ENCODE assay signal across 1 cellular context in genomic region chr2:105383456-105383855, GRCh38.
TF ChIP-seq lines count a peak whose summit lies in the region.

No MANE protein-coding gene starts in this region.

TF ChIP-seq in WTC11, 78 proteins besides CTCF, POLR2A, EP300 and RAD21 (continued from another document):
- no peak for TF ChIP-seq IRF1 (CRISPR knock-in tag; IDR thresholded peaks at IDR 0.05)
- TF ChIP-seq ZBTB21 (CRISPR knock-in tag; IDR thresholded peaks at IDR 0.05; ENCODE audit: borderline replicate concordance): no peak
- no peak for TF ChIP-seq ZNF317 (CRISPR knock-in tag; IDR thresholded peaks at IDR 0.05; ENCODE audit: borderline replicate concordance, low read depth)
- TF ChIP-seq ZNF425 (CRISPR knock-in tag; conservative IDR thresholded peaks at IDR 0.05): no peak
- no peak for TF ChIP-seq ERG (CRISPR knock-in tag; IDR thresholded peaks at IDR 0.05)
- no peak for TF ChIP-seq FOXK1 (CRISPR knock-in tag; IDR thresholded peaks at IDR 0.05)
- TF ChIP-seq MYBL2 (CRISPR knock-in tag; IDR thresholded peaks at IDR 0.05): no peak
- no peak for TF ChIP-seq OVOL2 (CRISPR knock-in tag; IDR thresholded peaks at IDR 0.05; ENCODE audit: borderline replicate concordance)
- no peak for TF ChIP-seq ZNF671 (CRISPR knock-in tag; IDR thresholded peaks at IDR 0.05)
- TF ChIP-seq, protein P1, sequence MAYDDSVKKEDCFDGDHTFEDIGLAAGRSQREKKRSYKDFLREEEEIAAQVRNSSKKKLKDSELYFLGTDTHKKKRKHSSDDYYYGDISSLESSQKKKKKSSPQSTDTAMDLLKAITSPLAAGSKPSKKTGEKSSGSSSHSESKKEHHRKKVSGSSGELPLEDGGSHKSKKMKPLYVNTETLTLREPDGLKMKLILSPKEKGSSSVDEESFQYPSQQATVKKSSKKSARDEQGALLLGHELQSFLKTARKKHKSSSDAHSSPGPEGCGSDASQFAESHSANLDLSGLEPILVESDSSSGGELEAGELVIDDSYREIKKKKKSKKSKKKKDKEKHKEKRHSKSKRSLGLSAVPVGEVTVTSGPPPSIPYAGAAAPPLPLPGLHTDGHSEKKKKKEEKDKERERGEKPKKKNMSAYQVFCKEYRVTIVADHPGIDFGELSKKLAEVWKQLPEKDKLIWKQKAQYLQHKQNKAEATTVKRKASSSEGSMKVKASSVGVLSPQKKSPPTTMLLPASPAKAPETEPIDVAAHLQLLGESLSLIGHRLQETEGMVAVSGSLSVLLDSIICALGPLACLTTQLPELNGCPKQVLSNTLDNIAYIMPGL (CRISPR knock-in tag; IDR thresholded peaks at IDR 0.05): no peak
- TF ChIP-seq RELA (CRISPR knock-in tag; IDR thresholded peaks at IDR 0.05; ENCODE audit: borderline replicate concordance): no peak
- no peak for TF ChIP-seq GABPB1 (CRISPR knock-in tag; IDR thresholded peaks at IDR 0.05)
- TF ChIP-seq CREB1 (CRISPR knock-in tag; IDR thresholded peaks at IDR 0.05): no peak
